ENCODE assay signal across 1 cellular context in genomic region chr22:48950151-48950915, GRCh38.
TF ChIP-seq lines count a peak whose summit lies in the region.

No MANE protein-coding gene starts in this region.

TF ChIP-seq in WTC11, 78 proteins besides CTCF, POLR2A, EP300 and RAD21 (continued from another document):
- TF ChIP-seq MLX (CRISPR knock-in tag; IDR thresholded peaks at IDR 0.05): no peak
